Comparison of ENCODE assay signal across 2 cellular contexts in the genomic region with DNA sequence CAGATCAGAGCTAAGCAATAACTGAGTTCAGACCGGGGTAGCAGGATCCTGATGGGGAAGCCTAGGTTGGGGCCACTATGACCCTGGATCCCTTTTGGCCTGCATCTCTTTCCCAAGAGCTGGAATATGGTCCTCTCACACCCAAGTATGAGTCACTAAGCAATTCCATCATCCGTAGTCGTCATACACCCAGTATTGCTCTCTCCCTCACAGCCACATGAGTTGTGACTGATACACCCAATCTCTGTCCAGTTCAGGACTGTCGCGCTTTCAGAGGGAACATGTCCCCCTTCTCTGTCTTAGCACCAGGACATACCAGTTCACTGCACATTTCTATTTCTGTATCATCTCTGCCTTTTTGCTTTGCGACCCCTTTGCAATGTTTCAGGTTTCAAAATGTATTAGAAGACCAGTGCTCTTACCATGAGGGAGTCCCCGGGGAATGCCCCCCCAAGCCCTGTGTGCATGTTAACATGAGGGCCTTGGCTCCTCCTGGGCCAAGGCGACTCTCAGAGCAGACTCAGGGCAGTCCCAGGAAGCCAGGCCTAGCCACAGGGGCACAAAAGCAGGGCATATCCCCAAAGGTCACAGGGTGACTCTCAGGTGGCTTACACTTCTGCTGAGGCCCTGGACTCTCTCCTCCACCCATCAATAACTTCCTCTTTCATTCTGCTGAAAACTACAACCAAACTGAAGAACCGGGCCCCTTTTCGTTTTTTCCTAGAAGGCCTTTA.
TF ChIP-seq lines count a peak whose summit lies in the region.

No MANE protein-coding gene starts in this region.

TF ChIP-seq in SK-N-SH treated with all-trans-retinoic acid at 6 μM for 48 hours, 23 proteins besides CTCF, POLR2A, EP300 and RAD21 (continued from another document):
- no peak for TF ChIP-seq POU6F1 (CRISPR knock-in tag; IDR thresholded peaks at IDR 0.05; ENCODE audit: borderline replicate concordance, low read depth)

TF ChIP-seq in SK-N-SH, 30 proteins besides CTCF, POLR2A, EP300 and RAD21 (continued from another document):
- no peak for TF ChIP-seq PBX3 (IDR thresholded peaks at IDR 0.05)
- no peak for TF ChIP-seq TCF12 (IDR thresholded peaks at IDR 0.05)
- TF ChIP-seq MAX (IDR thresholded peaks at IDR 0.05; ENCODE audit: low read depth): no peak
- TF ChIP-seq JUND (IDR thresholded peaks at IDR 0.05): no peak
- no peak for TF ChIP-seq REST (IDR thresholded peaks at IDR 0.05; ENCODE audit: low read depth, low read length)
- no peak for TF ChIP-seq YY1 (IDR thresholded peaks at IDR 0.05; ENCODE audit: low read depth)
- no peak for TF ChIP-seq SIN3A (IDR thresholded peaks at IDR 0.05; ENCODE audit: borderline replicate concordance, low read depth, low read length)
- TF ChIP-seq USF2 (IDR thresholded peaks at IDR 0.05; ENCODE audit: borderline replicate concordance, low read depth, low read length): no peak
- TF ChIP-seq IRF3 (IDR thresholded peaks at IDR 0.05; ENCODE audit: low read depth, low read length): no peak
- no peak for TF ChIP-seq USF1 (IDR thresholded peaks at IDR 0.05; ENCODE audit: borderline replicate concordance, low read depth)
TF ChIP-seq in SK-N-SH: peak in this region for 0.
